Comparison of ENCODE assay signal across 8 cellular contexts in the genomic region with DNA sequence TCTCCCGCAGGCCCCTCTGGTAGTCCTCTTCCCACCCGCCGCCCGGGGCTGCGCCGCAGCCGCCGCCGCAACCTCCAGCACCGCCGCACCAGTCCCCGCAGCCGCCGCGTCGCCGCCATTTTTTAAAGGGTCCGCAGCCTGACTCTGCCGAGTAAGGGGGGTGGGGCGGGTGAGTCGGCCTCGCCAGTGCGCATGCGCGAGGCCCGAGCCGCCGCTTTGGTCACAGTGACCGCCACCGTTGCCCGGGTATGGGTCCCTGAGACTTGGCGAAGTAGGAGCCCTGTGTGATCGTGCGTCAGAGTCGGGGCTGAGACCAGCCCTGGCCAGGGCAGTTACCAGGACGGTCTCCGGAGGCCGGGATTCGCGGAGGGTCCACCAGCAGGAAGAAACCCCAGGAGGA.
DNase-seq lines count a peak whose midpoint lies in the region; TF ChIP-seq lines count a peak whose summit lies in the region.
"Not testable (repeated sequence)": the region's sequence is repeated elsewhere in the genome, so short reads cannot be mapped to it uniquely, and the experiment has no call there.

No MANE protein-coding gene starts in this region.

- not testable (repeated sequence) for H3K27me3 Mint-ChIP-seq in brain

- H3K4me1 Mint-ChIP-seq in brain = not testable (repeated sequence)

- H3K9ac ChIP-seq in BLaER1 (peak overlapping the region; percentile 48; the same call in 1 of the 2 replicates), HUES64 (ENCODE audit: low read depth, low read length) (peak overlapping the region; percentile 63), NT2/D1 (ENCODE audit: insufficient read length, low read depth) (peak overlapping the region; percentile 32)

- not testable (repeated sequence) for H3K36me3 ChIP-seq in BLaER1; HUES64 (ENCODE audit: insufficient read depth, low read length); NT2/D1 (ENCODE audit: insufficient read depth, insufficient read length, low read length); left ventricle myocardium inferior; neutrophil

- H3K9me3 Mint-ChIP-seq in brain = peaks cover 0 to 11% (median 3%) of the 10 kb centered on the region in 5 experiments

- peak overlapping the region; percentile 96 to 100 (median 99) for H3K4me3 Mint-ChIP-seq in brain

- not testable (repeated sequence) for H3K4me2 ChIP-seq in BLaER1

- not testable (repeated sequence) for TF ChIP-seq CTCF in brain (conservative IDR thresholded peaks at IDR 0.05); left ventricle myocardium inferior (IDR thresholded peaks at IDR 0.05; ENCODE audit: borderline replicate concordance); neutrophil (IDR thresholded peaks at IDR 0.05)

- H3K9me3 ChIP-seq in BLaER1; HUES64 (ENCODE audit: insufficient read depth, low read depth, low read length); NT2/D1 (ENCODE audit: insufficient read depth, low read length); left ventricle myocardium inferior (replicated peaks); neutrophil: not testable (repeated sequence)

- H3K27ac ChIP-seq in BLaER1; HUES64 (ENCODE audit: low read depth, low read length): not testable (repeated sequence)
- H3K27ac ChIP-seq in left ventricle myocardium inferior (replicated peaks) (peak overlapping the region; percentile 85), neutrophil (peak overlapping the region; percentile 67)

- H3K27ac Mint-ChIP-seq in brain = peak overlapping the region; percentile 90 to 100 (median 99)

- 1% methylated on average over 32 of the region's 40 CpGs for WGBS in HUES64

- not testable (repeated sequence) for H3K36me3 Mint-ChIP-seq in brain

- DNase-seq in NT2/D1 (ENCODE audit: low read depth, low spot score) (peak; percentile 18), left ventricle myocardium inferior (peak; percentile 88)
- peak; percentile 76 to 77 for DNase-seq in activated CD4-positive, alpha-beta T cell treated with anti-CD3 and anti-CD28 coated beads, Interleukin-2, amount 50 U/mL, for 4 hours
- DNase-seq in stimulated activated CD8-positive, alpha-beta memory T cell treated with anti-CD3 and anti-CD28 coated beads, Interleukin-15, amount 100 ng/mL, for 48 hours (ENCODE audit: low read depth in 2 of 2) = peak; percentile 75 to 80

- intact Hi-C loops in left ventricle myocardium inferior (cut with micrococcal nuclease) = not testable (repeated sequence)

- H4K20me1 ChIP-seq in BLaER1 = not testable (repeated sequence)

- not testable (repeated sequence) for H3K4me1 ChIP-seq in BLaER1; HUES64 (ENCODE audit: insufficient read depth, low read length); NT2/D1 (ENCODE audit: insufficient read depth, insufficient read length); left ventricle myocardium inferior; neutrophil (ENCODE audit: control insufficient read depth in 1 of 2, insufficient read depth in 1 of 2, low read depth in 1 of 2, low read length in 1 of 2)

- peak overlapping the region; percentile 66 for H3K4me3 ChIP-seq in BLaER1
- peak overlapping the region; percentile 65 for H3K4me3 ChIP-seq in HUES64 (ENCODE audit: low read length)
- peak overlapping the region; percentile 54 for H3K4me3 ChIP-seq in NT2/D1 (ENCODE audit: insufficient read length, low read depth)
- H3K4me3 ChIP-seq in left ventricle myocardium inferior = peak overlapping the region; percentile 76
- peak overlapping the region; percentile 67 to 68 for H3K4me3 ChIP-seq in neutrophil (ENCODE audit: low read depth in 1 of 2, low read length in 1 of 2)

- not testable (repeated sequence) for H3K27me3 ChIP-seq in BLaER1; HUES64 (ENCODE audit: insufficient read depth, low read length); NT2/D1 (ENCODE audit: insufficient read depth, insufficient read length); left ventricle myocardium inferior (ENCODE audit: low read depth); neutrophil

Comparison
In these comparisons a context has a peak if more than half of its experiments do, and no peak if none do; other contexts are left out.
1. DNase-seq: peak in every context shown above with its lines; median percentile 88 in left ventricle myocardium inferior; 78 in stimulated activated CD8-positive, alpha-beta memory T cell treated with anti-CD3 and anti-CD28 coated beads, Interleukin-15, amount 100 ng/mL, for 48 hours; 76 in activated CD4-positive, alpha-beta T cell treated with anti-CD3 and anti-CD28 coated beads, Interleukin-2, amount 50 U/mL, for 4 hours; 18 in NT2/D1.